In the genomic region with DNA sequence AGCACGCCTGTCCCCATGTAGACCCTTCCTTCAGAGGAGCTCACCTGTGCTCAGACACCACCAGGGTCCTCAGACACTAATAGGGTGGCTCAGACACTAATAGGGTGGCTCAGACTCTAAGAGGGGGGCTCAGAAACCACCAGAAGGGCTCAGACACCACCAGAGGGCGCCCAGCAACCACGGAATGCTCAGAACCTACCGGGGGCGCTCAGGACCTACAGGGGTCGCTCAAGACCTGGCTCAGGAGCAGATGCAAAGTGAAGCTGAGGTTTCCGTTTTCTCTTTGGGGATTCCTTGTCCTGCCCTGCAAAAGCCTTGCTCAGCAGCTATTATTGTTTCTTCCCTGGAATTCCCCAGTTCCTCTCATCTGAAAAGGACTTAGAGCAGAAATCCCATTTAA, we compare ENCODE assay signal across 8 cellular contexts.
DNase-seq lines count a peak whose midpoint lies in the region; ATAC-seq lines count a peak whose summit lies in the region.
"Not testable (repeated sequence)": the region's sequence is repeated elsewhere in the genome, so short reads cannot be mapped to it uniquely, and the experiment has no call there.

No MANE protein-coding gene starts in this region.

- DNase-seq in activated naive CD8-positive, alpha-beta T cell treated with anti-CD3 and anti-CD28 coated beads, Interleukin-2, amount 50 U/mL, for 24 hours; stimulated activated naive B cell treated with anti-CD40 and anti-IgM and Interleukin-4, amounts not matched to agents 10 μg/mL and 1 μg/mL and 100 μg/mL, for 72 hours: not testable (repeated sequence)

- not testable (repeated sequence) for H3K9me3 Mint-ChIP-seq in activated naive CD8-positive, alpha-beta T cell treated with anti-CD3 and anti-CD28 coated beads, Interleukin-2, amount 50 U/mL, for 24 hours; stimulated activated naive B cell treated with anti-CD40 and anti-IgM and Interleukin-4, amounts not matched to agents 10 μg/mL and 1 μg/mL and 100 μg/mL, for 72 hours

- not testable (repeated sequence) for H3K4me1 Mint-ChIP-seq in activated naive CD8-positive, alpha-beta T cell treated with anti-CD3 and anti-CD28 coated beads, Interleukin-2, amount 50 U/mL, for 24 hours; stimulated activated naive B cell treated with anti-CD40 and anti-IgM and Interleukin-4, amounts not matched to agents 10 μg/mL and 1 μg/mL and 100 μg/mL, for 72 hours

- peak; percentile 73 for ATAC-seq in GM18519 (IDR thresholded peaks at IDR 0.05; ENCODE audit: low FRiP score, unreplicated experiment)
- peak; percentile 99 for ATAC-seq in GM19395 (IDR thresholded peaks at IDR 0.05; ENCODE audit: unreplicated experiment)
- peak; percentile 98 for ATAC-seq in GM21576 (IDR thresholded peaks at IDR 0.05; ENCODE audit: unreplicated experiment)
- ATAC-seq in HG02870 (IDR thresholded peaks at IDR 0.05; ENCODE audit: unreplicated experiment), result peak; percentile 96
- ATAC-seq in HG03135 (IDR thresholded peaks at IDR 0.05; ENCODE audit: unreplicated experiment), result peak; percentile 94
- peak; percentile 94 for ATAC-seq in HG03571 (IDR thresholded peaks at IDR 0.05; ENCODE audit: unreplicated experiment)
- peak; percentile 98 for ATAC-seq in activated naive CD8-positive, alpha-beta T cell treated with anti-CD3 and anti-CD28 coated beads, Interleukin-2, amount 50 U/mL, for 24 hours
- peak; percentile 89 to 93 for ATAC-seq in stimulated activated naive B cell treated with anti-CD40 and anti-IgM and Interleukin-4, amounts not matched to agents 10 μg/mL and 1 μg/mL and 100 μg/mL, for 72 hours (replicated peaks)

- H3K27me3 Mint-ChIP-seq in activated naive CD8-positive, alpha-beta T cell treated with anti-CD3 and anti-CD28 coated beads, Interleukin-2, amount 50 U/mL, for 24 hours; stimulated activated naive B cell treated with anti-CD40 and anti-IgM and Interleukin-4, amounts not matched to agents 10 μg/mL and 1 μg/mL and 100 μg/mL, for 72 hours: not testable (repeated sequence)

- not testable (repeated sequence) for H3K4me3 Mint-ChIP-seq in activated naive CD8-positive, alpha-beta T cell treated with anti-CD3 and anti-CD28 coated beads, Interleukin-2, amount 50 U/mL, for 24 hours; stimulated activated naive B cell treated with anti-CD40 and anti-IgM and Interleukin-4, amounts not matched to agents 10 μg/mL and 1 μg/mL and 100 μg/mL, for 72 hours

- H3K36me3 Mint-ChIP-seq in activated naive CD8-positive, alpha-beta T cell treated with anti-CD3 and anti-CD28 coated beads, Interleukin-2, amount 50 U/mL, for 24 hours (ENCODE audit: low read depth); stimulated activated naive B cell treated with anti-CD40 and anti-IgM and Interleukin-4, amounts not matched to agents 10 μg/mL and 1 μg/mL and 100 μg/mL, for 72 hours: not testable (repeated sequence)

- H3K27ac Mint-ChIP-seq in activated naive CD8-positive, alpha-beta T cell treated with anti-CD3 and anti-CD28 coated beads, Interleukin-2, amount 50 U/mL, for 24 hours; stimulated activated naive B cell treated with anti-CD40 and anti-IgM and Interleukin-4, amounts not matched to agents 10 μg/mL and 1 μg/mL and 100 μg/mL, for 72 hours: not testable (repeated sequence)
